ENCODE assay signal across 24 cellular contexts in genomic region chr4:80386281-80386886, GRCh38. TPM values are rescaled to one million over a fixed set of nuclear protein-coding genes. Genes with fewer than 3 reads are reported as not detected.
"Had no signal": no experiment of that assay in that cellular context is flagged by ENCODE, and none has a peak within 500 bp of the region (broad histone marks: within the 10 kb centered on the region; RNA-seq: fewer than 3 reads in every experiment).

No MANE protein-coding gene starts in this region.

- DNase-seq: colonic mucosa; dermis blood vessel endothelial cell; effector CD4-positive, alpha-beta T cell; endodermal cell; erythroblast; heart left ventricle; hippocampal formation; left colon; mucosa of descending colon; naive thymus-derived CD8-positive, alpha-beta T cell; ovary; sigmoid colon; stimulated activated CD4-positive, alpha-beta T cell treated with anti-CD3 and anti-CD28 coated beads, Interleukin-12 subunit alpha, Interleukin-12 subunit beta, amount 100 ng/mL, for 4 hours; stimulated activated naive CD4-positive, alpha-beta T cell treated with Interleukin-2 at 50 U/mL for 16 hours; tibial artery had no signal

- H3K9me3 ChIP-seq: colonic mucosa, mucosa of descending colon, ovary, right atrium auricular region, sigmoid colon, tibial artery, upper lobe of left lung, vagina had no signal

- H3K27me3 ChIP-seq: colonic mucosa, heart left ventricle, ovary, right atrium auricular region, sigmoid colon, tibial artery, upper lobe of left lung, vagina had no signal

- H3K36me3 ChIP-seq: colonic mucosa, heart left ventricle, ovary, right atrium auricular region, sigmoid colon, tibial artery, upper lobe of left lung, vagina had no signal

- ATAC-seq: heart left ventricle; left colon; mucosa of descending colon; naive thymus-derived CD8-positive, alpha-beta T cell had no signal

- H3K4me1 ChIP-seq: colonic mucosa, heart left ventricle, right atrium auricular region, tibial artery, upper lobe of left lung, vagina had no signal

- H3K4me3 ChIP-seq: colonic mucosa, heart left ventricle, mucosa of descending colon, ovary, right atrium auricular region, sigmoid colon, skin epidermis, tibial artery, upper lobe of left lung, vagina had no signal

- H3K27ac ChIP-seq: colonic mucosa, heart left ventricle, ovary, right atrium auricular region, sigmoid colon, skin epidermis, tibial artery, upper lobe of left lung, vagina had no signal

RNA-seq across cellular contexts. Expression of gene CFAP299, which starts 50.9 kb away (rescaled TPM):
- total RNA-seq: colonic mucosa; endodermal cell; endothelial cell of umbilical vein; glomerular endothelial cell; kidney epithelial cell; left colon; liver; mucosa of descending colon; naive thymus-derived CD8-positive, alpha-beta T cell; posterior vena cava; right atrium auricular region; vagina had no signal
